20 cellular contexts compared by ENCODE assay signal in the genomic region with DNA sequence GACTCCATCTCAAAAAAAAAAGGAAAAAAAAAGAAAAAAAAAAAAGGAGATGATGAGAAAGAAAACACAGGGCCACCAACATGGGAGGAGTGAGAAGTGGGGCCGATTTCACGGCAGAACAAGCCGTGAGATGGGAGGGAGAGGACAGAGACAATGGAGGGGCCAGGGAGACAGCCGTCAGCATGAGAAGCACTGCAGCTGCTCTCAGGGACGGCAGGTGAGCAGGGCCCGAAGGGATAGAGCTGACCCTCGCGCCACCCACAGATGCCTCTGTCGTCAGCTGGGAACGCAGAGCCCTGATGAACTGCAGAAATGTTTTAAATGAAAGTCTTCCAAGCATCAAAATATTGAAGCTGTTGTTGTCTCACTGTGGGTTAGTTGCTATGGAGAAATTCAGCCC. TPM values are rescaled to one million over a fixed set of nuclear protein-coding genes. Genes with fewer than 3 reads are reported as not detected.
"Had no signal": no experiment of that assay in that cellular context is flagged by ENCODE, and none has a peak within 500 bp of the region (broad histone marks: within the 10 kb centered on the region; RNA-seq: fewer than 3 reads in every experiment).

No MANE protein-coding gene starts in this region.

- H3K4me3 ChIP-seq: breast epithelium, heart right ventricle, lung, right atrium auricular region, vagina had no signal

- DNase-seq: activated B cell treated with CpG ODN at 0.5 μM for 24 hours; activated CD4-positive, alpha-beta T cell treated with anti-CD3 and anti-CD28 coated beads for 36 hours; activated CD4-positive, alpha-beta T cell treated with anti-CD3 and anti-CD28 coated beads, Interleukin-2, amount 50 U/mL, for 48 hours; activated effector memory CD4-positive, alpha-beta T cell treated with Interleukin-2 at 50 U/mL for 16 hours; activated naive CD4-positive, alpha-beta T cell treated with anti-CD3 and anti-CD28 coated beads for 36 hours; activated naive CD8-positive, alpha-beta T cell treated with anti-CD3 and anti-CD28 coated beads, Interleukin-2, amount 10 ng/mL, durations not matched to agents 7 days and 5 days; activated T-cell treated with anti-CD3 and anti-CD28 coated beads, Interleukin-2, amount 50 U/mL, for 72 hours; amniotic stem cell; cortex of kidney; heart right ventricle; naive thymus-derived CD8-positive, alpha-beta T cell; stimulated activated CD4-positive, alpha-beta T cell treated with anti-CD3 and anti-CD28 coated beads, Interleukin-2, amount 100 ng/mL, for 24 hours; stimulated activated naive CD8-positive, alpha-beta T cell treated with anti-CD3 and anti-CD28 coated beads, Interleukin-15, amount 100 ng/mL, for 72 hours; T-helper 9 cell; trophoblast cell had no signal

- H3K36me3 ChIP-seq: breast epithelium, heart right ventricle, right atrium auricular region, vagina had no signal

- H3K4me1 ChIP-seq: breast epithelium, right atrium auricular region, vagina had no signal

- H3K27me3 ChIP-seq: breast epithelium, right atrium auricular region, vagina had no signal

- H3K27ac ChIP-seq: breast epithelium, epithelial cell of prostate, heart right ventricle, right atrium auricular region, vagina had no signal

- H3K9me3 ChIP-seq: breast epithelium, vagina had no signal

RNA-seq across cellular contexts. Expression of a gene that starts 20.3 kb away (rescaled TPM):
- polyA plus RNA-seq: naive thymus-derived CD8-positive, alpha-beta T cell had no signal
